1 cellular context compared by ENCODE assay signal in genomic region chr16:3135120-3135715, GRCh38.
TF ChIP-seq lines count a peak whose summit lies in the region.

No MANE protein-coding gene starts in this region.

TF ChIP-seq in K562, 482 proteins besides CTCF, POLR2A, EP300 and RAD21 (continued from another document):
- TF ChIP-seq AFF1 (IDR thresholded peaks at IDR 0.05; ENCODE audit: low read depth in 1 of 2, partially characterized antibody in 2 of 2) (peak in 1 of 2 experiments; percentile 26), PHF8 (IDR thresholded peaks at IDR 0.05; ENCODE audit: borderline replicate concordance, low read length) (peak; percentile 78; the same call in 1 of the 2 replicates), SIN3B (IDR thresholded peaks at IDR 0.05; ENCODE audit: low read depth) (0 out of 2 replicates have a peak, but pooled peaks have one; percentile 17), MTA3 (IDR thresholded peaks at IDR 0.05; ENCODE audit: borderline replicate concordance) (peak; percentile 24; the same call in 1 of the 2 replicates), NR0B1 (IDR thresholded peaks at IDR 0.05; ENCODE audit: partially characterized antibody) (no peak), ZNF639 (CRISPR knock-in tag; conservative IDR thresholded peaks at IDR 0.05 in 1 of 2, IDR thresholded peaks at IDR 0.05 in 1 of 2) (peak in 1 of 2 experiments; percentile 97; a peak in 2 of 4 replicates), SREBF1 (IDR thresholded peaks at IDR 0.05; ENCODE audit: borderline replicate concordance, low read depth, low read length) (no peak), RERE (CRISPR knock-in tag; IDR thresholded peaks at IDR 0.05; ENCODE audit: borderline replicate concordance) (no peak), ZNF143 (CRISPR knock-in tag; IDR thresholded peaks at IDR 0.05) (no peak), NFIC (IDR thresholded peaks at IDR 0.05) (peak; percentile 62)
